Comparison of ENCODE assay signal across 12 cellular contexts in genomic region chr22:25566812-25567211, GRCh38. TPM values are rescaled to one million over a fixed set of nuclear protein-coding genes. Genes with fewer than 3 reads are reported as not detected.
DNase-seq lines count a peak whose midpoint lies in the region; ATAC-seq and TF ChIP-seq lines count a peak whose summit lies in the region.
"Had no signal": no experiment of that assay in that cellular context is flagged by ENCODE, and none has a peak within 500 bp of the region (broad histone marks: within the 10 kb centered on the region; RNA-seq: fewer than 3 reads in every experiment).

No MANE protein-coding gene starts in this region.

- DNase-seq in activated CD8-positive, alpha-beta memory T cell treated with anti-CD3 and anti-CD28 coated beads, Interleukin-2, amount 10 ng/mL, durations not matched to agents 7 days and 5 days = no peak
- no peak for DNase-seq in activated CD8-positive, alpha-beta memory T cell treated with anti-CD3 and anti-CD28 coated beads, Interleukin-2, amount 50 U/mL, for 4 hours
- peak; percentile 74 to 94 for DNase-seq in NOMO-1 (lab: John Stamatoyannopoulos, UW; ENCODE audit: unreplicated experiment in 2 of 2)
- DNase-seq in germinal center (ENCODE audit: low spot score) = no peak
- DNase-seq in NCI-H1694 (lab: John Stamatoyannopoulos, UW) = no peak
- no peak for DNase-seq in tibial artery
- DNase-seq: activated naive CD4-positive, alpha-beta T cell treated with anti-CD3 and anti-CD28 coated beads for 36 hours; endodermal cell; stimulated activated CD4-positive, alpha-beta T cell treated with anti-CD3 and anti-CD28 coated beads, Interleukin-1b, Interleukin-23, amount 100 ng/mL, for 48 hours; thyroid gland had no signal

- H3K4me3 ChIP-seq in subcutaneous abdominal adipose tissue (ENCODE audit: low read depth in 1 of 5, low read length in 5 of 5) (peak overlapping the region; percentile 26 to 81 (median 71)), tibial artery (no peak overlapping the region)
- H3K4me3 ChIP-seq: thyroid gland had no signal

- peak overlapping the region; percentile 96 for H3K4me3 Mint-ChIP-seq in activated CD8-positive, alpha-beta memory T cell treated with anti-CD3 and anti-CD28 coated beads, Interleukin-2, amount 10 ng/mL, durations not matched to agents 7 days and 5 days
- peak overlapping the region; percentile 94 for H3K4me3 Mint-ChIP-seq in dendritic cell treated with granulocyte-macrophage colony-stimulating factor and Interleukin-4, amounts not matched to agents 40 ng/mL and 50 ng/mL, for 4 days

- H3K9me3 ChIP-seq in subcutaneous abdominal adipose tissue (ENCODE audit: control insufficient read depth in 5 of 5, low read length in 5 of 5) (no peaks in the 10 kb centered on the region), tibial artery (no peaks in the 10 kb centered on the region)
- H3K9me3 ChIP-seq: thyroid gland had no signal

- H3K27me3 Mint-ChIP-seq in activated CD8-positive, alpha-beta memory T cell treated with anti-CD3 and anti-CD28 coated beads, Interleukin-2, amount 10 ng/mL, durations not matched to agents 7 days and 5 days = peaks cover 5% of the 10 kb centered on the region
- no peaks in the 10 kb centered on the region for H3K27me3 Mint-ChIP-seq in dendritic cell treated with granulocyte-macrophage colony-stimulating factor and Interleukin-4, amounts not matched to agents 40 ng/mL and 50 ng/mL, for 4 days

- peaks cover 58% of the 10 kb centered on the region for H3K4me1 Mint-ChIP-seq in activated CD8-positive, alpha-beta memory T cell treated with anti-CD3 and anti-CD28 coated beads, Interleukin-2, amount 10 ng/mL, durations not matched to agents 7 days and 5 days
- peaks cover 47% of the 10 kb centered on the region for H3K4me1 Mint-ChIP-seq in dendritic cell treated with granulocyte-macrophage colony-stimulating factor and Interleukin-4, amounts not matched to agents 40 ng/mL and 50 ng/mL, for 4 days (ENCODE audit: low read depth)

- H3K36me3 ChIP-seq in subcutaneous abdominal adipose tissue (ENCODE audit: control insufficient read depth in 5 of 5, insufficient read depth in 5 of 5, low read length in 5 of 5) = no peaks in the 10 kb centered on the region
- no peaks in the 10 kb centered on the region for H3K36me3 ChIP-seq in tibial artery
- H3K36me3 ChIP-seq: thyroid gland had no signal

- TF ChIP-seq CTCF in tibial artery (IDR thresholded peaks at IDR 0.05) = no peak

- no peak for ATAC-seq in activated CD8-positive, alpha-beta memory T cell treated with anti-CD3 and anti-CD28 coated beads, Interleukin-2, amount 10 ng/mL, durations not matched to agents 7 days and 5 days

- H3K9ac ChIP-seq in subcutaneous abdominal adipose tissue (ENCODE audit: low read length in 5 of 5) = peak overlapping the region; percentile 16 to 66 (median 38)

- no peaks in the 10 kb centered on the region for H3K9me3 Mint-ChIP-seq in activated CD8-positive, alpha-beta memory T cell treated with anti-CD3 and anti-CD28 coated beads, Interleukin-2, amount 10 ng/mL, durations not matched to agents 7 days and 5 days (ENCODE audit: low read depth)
- no peaks in the 10 kb centered on the region for H3K9me3 Mint-ChIP-seq in dendritic cell treated with granulocyte-macrophage colony-stimulating factor and Interleukin-4, amounts not matched to agents 40 ng/mL and 50 ng/mL, for 4 days
- H3K9me3 Mint-ChIP-seq: activated naive CD4-positive, alpha-beta T cell treated with anti-CD3 and anti-CD28 coated beads for 36 hours; endodermal cell had no signal

- H3K27me3 ChIP-seq in subcutaneous abdominal adipose tissue (ENCODE audit: control insufficient read depth in 5 of 5, insufficient read depth in 4 of 5, low read length in 5 of 5) (no peaks in the 10 kb centered on the region), tibial artery (no peaks in the 10 kb centered on the region)
- H3K27me3 ChIP-seq: thyroid gland had no signal

- intact Hi-C loops in dendritic cell treated with granulocyte-macrophage colony-stimulating factor and Interleukin-4, amounts not matched to agents 40 ng/mL and 50 ng/mL, for 4 days (cut with micrococcal nuclease) = loop anchor here (2.0 to 5.0 kb wide), 2 partner anchors 22 to 115 kb away; no protein-coding TSS in a partner anchor
- intact Hi-C loops in tibial artery (cut with DNase I; ENCODE audit: low total_unique reads) = no loop called here

- peaks cover 29% of the 10 kb centered on the region for H3K36me3 Mint-ChIP-seq in activated CD8-positive, alpha-beta memory T cell treated with anti-CD3 and anti-CD28 coated beads, Interleukin-2, amount 10 ng/mL, durations not matched to agents 7 days and 5 days
- peaks cover 48% of the 10 kb centered on the region for H3K36me3 Mint-ChIP-seq in dendritic cell treated with granulocyte-macrophage colony-stimulating factor and Interleukin-4, amounts not matched to agents 40 ng/mL and 50 ng/mL, for 4 days (ENCODE audit: low read depth)

- H3K27ac ChIP-seq in subcutaneous abdominal adipose tissue (ENCODE audit: low read depth, low read length) (peak overlapping the region; percentile 82), tibial artery (no peak overlapping the region)
- H3K27ac ChIP-seq: thyroid gland had no signal

- H3K4me1 ChIP-seq in subcutaneous abdominal adipose tissue (ENCODE audit: control insufficient read depth in 5 of 5, insufficient read depth in 5 of 5, low read length in 5 of 5) (peaks cover 2 to 85% (median 75%) of the 10 kb centered on the region in 5 donors), tibial artery (peaks cover 0 to 22% (median 14%) of the 10 kb centered on the region in 4 donors)

- CTCF ChIA-PET in activated CD8-positive, alpha-beta memory T cell treated with anti-CD3 and anti-CD28 coated beads, Interleukin-2, amount 10 ng/mL, durations not matched to agents 7 days and 5 days (lab: Charles Lee) = interaction anchor here (1.0 to 1.8 kb wide), 6 partner anchors 17 to 206 kb away, joined by 3 to 4 read pairs (median 4); no protein-coding TSS in a partner anchor

- H3K27ac Mint-ChIP-seq in activated CD8-positive, alpha-beta memory T cell treated with anti-CD3 and anti-CD28 coated beads, Interleukin-2, amount 10 ng/mL, durations not matched to agents 7 days and 5 days = peak overlapping the region; percentile 55
- H3K27ac Mint-ChIP-seq in dendritic cell treated with granulocyte-macrophage colony-stimulating factor and Interleukin-4, amounts not matched to agents 40 ng/mL and 50 ng/mL, for 4 days = peak overlapping the region; percentile 94
- H3K27ac Mint-ChIP-seq: activated naive CD4-positive, alpha-beta T cell treated with anti-CD3 and anti-CD28 coated beads for 36 hours; endodermal cell had no signal

RNA-seq across cellular contexts. Expression of gene GRK3, which starts 2.3 kb away (rescaled TPM):
- 10 to 100 TPM; 34.1 to 43.3 TPM for total RNA-seq in activated CD8-positive, alpha-beta memory T cell treated with anti-CD3 and anti-CD28 coated beads, Interleukin-2, amount 10 ng/mL, durations not matched to agents 7 days and 5 days

Comparison
In these comparisons a context has a peak if more than half of its experiments do, and no peak if none do; other contexts are left out.
1. DNase-seq: peak in NOMO-1 (2 of 2); none in activated CD8-positive, alpha-beta memory T cell treated with anti-CD3 and anti-CD28 coated beads, Interleukin-2, amount 10 ng/mL, durations not matched to agents 7 days and 5 days (single experiment), activated CD8-positive, alpha-beta memory T cell treated with anti-CD3 and anti-CD28 coated beads, Interleukin-2, amount 50 U/mL, for 4 hours (single experiment), germinal center (single experiment), NCI-H1694 (single experiment) and tibial artery (0 of 2).
2. H3K4me3 ChIP-seq: peak in subcutaneous abdominal adipose tissue (5 of 5); none in tibial artery (0 of 2).